In the genomic region with DNA sequence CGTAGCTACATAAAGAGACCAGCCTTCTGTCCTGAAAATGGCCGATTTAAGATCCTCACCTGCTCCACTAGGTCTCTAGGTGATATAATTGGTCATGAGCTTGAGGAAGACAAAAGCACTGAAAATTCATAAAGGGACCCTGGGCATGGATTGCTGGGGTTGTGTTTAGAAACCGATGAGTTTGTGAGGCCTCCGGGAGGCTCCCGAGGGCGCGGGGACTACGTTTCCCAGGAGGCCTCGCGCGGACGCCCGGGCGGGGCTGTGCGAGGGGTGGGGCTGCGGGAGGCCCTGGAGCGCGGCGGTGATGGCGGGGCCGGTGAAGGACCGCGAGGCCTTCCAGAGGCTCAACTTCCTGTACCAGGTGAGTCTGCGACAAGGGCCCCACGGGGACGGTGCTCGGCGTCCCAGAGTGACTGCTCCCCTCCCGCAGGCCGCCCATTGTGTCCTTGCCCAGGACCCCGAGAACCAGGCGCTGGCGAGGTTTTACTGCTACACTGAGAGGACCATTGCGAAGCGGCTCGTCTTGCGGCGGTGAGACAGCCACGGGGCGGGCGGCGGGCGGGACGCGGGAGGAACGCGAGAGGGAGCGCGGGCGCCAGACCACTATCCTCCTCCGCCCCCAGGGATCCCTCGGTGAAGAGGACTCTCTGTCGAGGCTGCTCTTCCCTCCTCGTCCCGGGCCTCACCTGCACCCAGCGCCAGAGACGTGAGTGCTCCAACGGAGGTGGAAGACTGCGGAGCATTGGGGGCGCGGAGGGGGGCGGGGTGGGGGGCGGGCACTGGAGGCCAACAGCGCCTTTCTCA, we compare ENCODE assay signal across 1 cellular context.
TF ChIP-seq lines count a peak whose summit lies in the region.

A gene (plus strand): TSS at position 289 of the 804 bp plus-strand sequence. CDS start 16 bp downstream, at position 305.

TF ChIP-seq in GM12878, 131 proteins besides CTCF, POLR2A, EP300 and RAD21 (continued from another document and continues in another):
- TF ChIP-seq, protein P1, sequence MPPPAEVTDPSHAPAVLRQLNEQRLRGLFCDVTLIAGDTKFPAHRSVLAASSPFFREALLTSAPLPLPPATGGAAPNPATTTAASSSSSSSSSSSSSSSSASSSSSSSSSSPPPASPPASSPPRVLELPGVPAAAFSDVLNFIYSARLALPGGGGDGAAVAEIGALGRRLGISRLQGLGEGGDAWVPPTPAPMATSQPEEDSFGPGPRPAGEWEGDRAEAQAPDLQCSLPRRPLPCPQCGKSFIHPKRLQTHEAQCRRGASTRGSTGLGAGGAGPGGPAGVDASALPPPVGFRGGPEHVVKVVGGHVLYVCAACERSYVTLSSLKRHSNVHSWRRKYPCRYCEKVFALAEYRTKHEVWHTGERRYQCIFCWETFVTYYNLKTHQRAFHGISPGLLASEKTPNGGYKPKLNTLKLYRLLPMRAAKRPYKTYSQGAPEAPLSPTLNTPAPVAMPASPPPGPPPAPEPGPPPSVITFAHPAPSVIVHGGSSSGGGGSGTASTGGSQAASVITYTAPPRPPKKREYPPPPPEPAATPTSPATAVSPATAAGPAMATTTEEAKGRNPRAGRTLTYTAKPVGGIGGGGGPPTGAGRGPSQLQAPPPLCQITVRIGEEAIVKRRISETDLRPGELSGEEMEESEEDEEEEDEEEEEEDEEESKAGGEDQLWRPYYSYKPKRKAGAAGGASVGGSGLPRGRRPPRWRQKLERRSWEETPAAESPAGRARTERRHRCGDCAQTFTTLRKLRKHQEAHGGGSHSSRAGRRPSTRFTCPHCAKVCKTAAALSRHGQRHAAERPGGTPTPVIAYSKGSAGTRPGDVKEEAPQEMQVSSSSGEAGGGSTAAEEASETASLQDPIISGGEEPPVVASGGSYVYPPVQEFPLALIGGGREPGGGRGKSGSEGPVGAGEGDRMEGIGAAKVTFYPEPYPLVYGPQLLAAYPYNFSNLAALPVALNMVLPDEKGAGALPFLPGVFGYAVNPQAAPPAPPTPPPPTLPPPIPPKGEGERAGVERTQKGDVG (CRISPR knock-in tag; IDR thresholded peaks at IDR 0.05), result no peak
- TF ChIP-seq IKZF2 (IDR thresholded peaks at IDR 0.05), result no peak; a peak in 1 of 4 replicates
- TF ChIP-seq RUNX3 (IDR thresholded peaks at IDR 0.05; ENCODE audit: low read length), result 0 out of 2 replicates have a peak, but pooled peaks have one; percentile 36
- TF ChIP-seq SMAD5 (IDR thresholded peaks at IDR 0.05; ENCODE audit: low read depth), result peak; percentile 54; the same call in 1 of the 2 replicates
- TF ChIP-seq, protein P2, sequence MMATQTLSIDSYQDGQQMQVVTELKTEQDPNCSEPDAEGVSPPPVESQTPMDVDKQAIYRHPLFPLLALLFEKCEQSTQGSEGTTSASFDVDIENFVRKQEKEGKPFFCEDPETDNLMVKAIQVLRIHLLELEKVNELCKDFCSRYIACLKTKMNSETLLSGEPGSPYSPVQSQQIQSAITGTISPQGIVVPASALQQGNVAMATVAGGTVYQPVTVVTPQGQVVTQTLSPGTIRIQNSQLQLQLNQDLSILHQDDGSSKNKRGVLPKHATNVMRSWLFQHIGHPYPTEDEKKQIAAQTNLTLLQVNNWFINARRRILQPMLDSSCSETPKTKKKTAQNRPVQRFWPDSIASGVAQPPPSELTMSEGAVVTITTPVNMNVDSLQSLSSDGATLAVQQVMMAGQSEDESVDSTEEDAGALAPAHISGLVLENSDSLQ (IDR thresholded peaks at IDR 0.05), result no peak; the same call in 1 of the 2 replicates
- TF ChIP-seq TCF3 (IDR thresholded peaks at IDR 0.05; ENCODE audit: borderline replicate concordance, insufficient read depth, low read depth, low read length), result 0 out of 2 replicates have a peak, but pooled peaks have one; percentile 37
- TF ChIP-seq IKZF1 (conservative IDR thresholded peaks at IDR 0.05), result peak; percentile 73
- TF ChIP-seq PAX8 (IDR thresholded peaks at IDR 0.05), result no peak
- no peak for TF ChIP-seq CBX5 (IDR thresholded peaks at IDR 0.05; ENCODE audit: low read depth)
- TF ChIP-seq ZNF217 (IDR thresholded peaks at IDR 0.05), result no peak
- TF ChIP-seq CBFB (IDR thresholded peaks at IDR 0.05; ENCODE audit: low read depth), result peak; percentile 77; the same call in 1 of the 2 replicates
- TF ChIP-seq, protein P3, sequence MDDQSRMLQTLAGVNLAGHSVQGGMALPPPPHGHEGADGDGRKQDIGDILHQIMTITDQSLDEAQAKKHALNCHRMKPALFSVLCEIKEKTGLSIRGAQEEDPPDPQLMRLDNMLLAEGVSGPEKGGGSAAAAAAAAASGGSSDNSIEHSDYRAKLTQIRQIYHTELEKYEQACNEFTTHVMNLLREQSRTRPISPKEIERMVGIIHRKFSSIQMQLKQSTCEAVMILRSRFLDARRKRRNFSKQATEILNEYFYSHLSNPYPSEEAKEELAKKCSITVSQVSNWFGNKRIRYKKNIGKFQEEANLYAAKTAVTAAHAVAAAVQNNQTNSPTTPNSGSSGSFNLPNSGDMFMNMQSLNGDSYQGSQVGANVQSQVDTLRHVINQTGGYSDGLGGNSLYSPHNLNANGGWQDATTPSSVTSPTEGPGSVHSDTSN (IDR thresholded peaks at IDR 0.05; ENCODE audit: insufficient replicate concordance, low read depth, low read length), result no peak
- no peak for TF ChIP-seq MEF2B (IDR thresholded peaks at IDR 0.05; ENCODE audit: partially characterized antibody, poor library complexity, severe bottlenecking)
- no peak for TF ChIP-seq SRF (IDR thresholded peaks at IDR 0.05; ENCODE audit: low read depth in 2 of 2, low read length in 2 of 2)
- no peak for TF ChIP-seq ATF7 (IDR thresholded peaks at IDR 0.05; ENCODE audit: low read depth)
- TF ChIP-seq, protein P4, sequence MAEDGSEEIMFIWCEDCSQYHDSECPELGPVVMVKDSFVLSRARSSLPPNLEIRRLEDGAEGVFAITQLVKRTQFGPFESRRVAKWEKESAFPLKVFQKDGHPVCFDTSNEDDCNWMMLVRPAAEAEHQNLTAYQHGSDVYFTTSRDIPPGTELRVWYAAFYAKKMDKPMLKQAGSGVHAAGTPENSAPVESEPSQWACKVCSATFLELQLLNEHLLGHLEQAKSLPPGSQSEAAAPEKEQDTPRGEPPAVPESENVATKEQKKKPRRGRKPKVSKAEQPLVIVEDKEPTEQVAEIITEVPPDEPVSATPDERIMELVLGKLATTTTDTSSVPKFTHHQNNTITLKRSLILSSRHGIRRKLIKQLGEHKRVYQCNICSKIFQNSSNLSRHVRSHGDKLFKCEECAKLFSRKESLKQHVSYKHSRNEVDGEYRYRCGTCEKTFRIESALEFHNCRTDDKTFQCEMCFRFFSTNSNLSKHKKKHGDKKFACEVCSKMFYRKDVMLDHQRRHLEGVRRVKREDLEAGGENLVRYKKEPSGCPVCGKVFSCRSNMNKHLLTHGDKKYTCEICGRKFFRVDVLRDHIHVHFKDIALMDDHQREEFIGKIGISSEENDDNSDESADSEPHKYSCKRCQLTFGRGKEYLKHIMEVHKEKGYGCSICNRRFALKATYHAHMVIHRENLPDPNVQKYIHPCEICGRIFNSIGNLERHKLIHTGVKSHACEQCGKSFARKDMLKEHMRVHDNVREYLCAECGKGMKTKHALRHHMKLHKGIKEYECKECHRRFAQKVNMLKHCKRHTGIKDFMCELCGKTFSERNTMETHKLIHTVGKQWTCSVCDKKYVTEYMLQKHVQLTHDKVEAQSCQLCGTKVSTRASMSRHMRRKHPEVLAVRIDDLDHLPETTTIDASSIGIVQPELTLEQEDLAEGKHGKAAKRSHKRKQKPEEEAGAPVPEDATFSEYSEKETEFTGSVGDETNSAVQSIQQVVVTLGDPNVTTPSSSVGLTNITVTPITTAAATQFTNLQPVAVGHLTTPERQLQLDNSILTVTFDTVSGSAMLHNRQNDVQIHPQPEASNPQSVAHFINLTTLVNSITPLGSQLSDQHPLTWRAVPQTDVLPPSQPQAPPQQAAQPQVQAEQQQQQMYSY (CRISPR knock-in tag; IDR thresholded peaks at IDR 0.05), result no peak
- TF ChIP-seq, protein P5, sequence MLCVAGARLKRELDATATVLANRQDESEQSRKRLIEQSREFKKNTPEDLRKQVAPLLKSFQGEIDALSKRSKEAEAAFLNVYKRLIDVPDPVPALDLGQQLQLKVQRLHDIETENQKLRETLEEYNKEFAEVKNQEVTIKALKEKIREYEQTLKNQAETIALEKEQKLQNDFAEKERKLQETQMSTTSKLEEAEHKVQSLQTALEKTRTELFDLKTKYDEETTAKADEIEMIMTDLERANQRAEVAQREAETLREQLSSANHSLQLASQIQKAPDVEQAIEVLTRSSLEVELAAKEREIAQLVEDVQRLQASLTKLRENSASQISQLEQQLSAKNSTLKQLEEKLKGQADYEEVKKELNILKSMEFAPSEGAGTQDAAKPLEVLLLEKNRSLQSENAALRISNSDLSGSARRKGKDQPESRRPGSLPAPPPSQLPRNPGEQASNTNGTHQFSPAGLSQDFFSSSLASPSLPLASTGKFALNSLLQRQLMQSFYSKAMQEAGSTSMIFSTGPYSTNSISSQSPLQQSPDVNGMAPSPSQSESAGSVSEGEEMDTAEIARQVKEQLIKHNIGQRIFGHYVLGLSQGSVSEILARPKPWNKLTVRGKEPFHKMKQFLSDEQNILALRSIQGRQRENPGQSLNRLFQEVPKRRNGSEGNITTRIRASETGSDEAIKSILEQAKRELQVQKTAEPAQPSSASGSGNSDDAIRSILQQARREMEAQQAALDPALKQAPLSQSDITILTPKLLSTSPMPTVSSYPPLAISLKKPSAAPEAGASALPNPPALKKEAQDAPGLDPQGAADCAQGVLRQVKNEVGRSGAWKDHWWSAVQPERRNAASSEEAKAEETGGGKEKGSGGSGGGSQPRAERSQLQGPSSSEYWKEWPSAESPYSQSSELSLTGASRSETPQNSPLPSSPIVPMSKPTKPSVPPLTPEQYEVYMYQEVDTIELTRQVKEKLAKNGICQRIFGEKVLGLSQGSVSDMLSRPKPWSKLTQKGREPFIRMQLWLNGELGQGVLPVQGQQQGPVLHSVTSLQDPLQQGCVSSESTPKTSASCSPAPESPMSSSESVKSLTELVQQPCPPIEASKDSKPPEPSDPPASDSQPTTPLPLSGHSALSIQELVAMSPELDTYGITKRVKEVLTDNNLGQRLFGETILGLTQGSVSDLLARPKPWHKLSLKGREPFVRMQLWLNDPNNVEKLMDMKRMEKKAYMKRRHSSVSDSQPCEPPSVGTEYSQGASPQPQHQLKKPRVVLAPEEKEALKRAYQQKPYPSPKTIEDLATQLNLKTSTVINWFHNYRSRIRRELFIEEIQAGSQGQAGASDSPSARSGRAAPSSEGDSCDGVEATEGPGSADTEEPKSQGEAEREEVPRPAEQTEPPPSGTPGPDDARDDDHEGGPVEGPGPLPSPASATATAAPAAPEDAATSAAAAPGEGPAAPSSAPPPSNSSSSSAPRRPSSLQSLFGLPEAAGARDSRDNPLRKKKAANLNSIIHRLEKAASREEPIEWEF (IDR thresholded peaks at IDR 0.05; ENCODE audit: insufficient replicate concordance, low read depth, low read length), result no peak
- TF ChIP-seq TBL1XR1 (IDR thresholded peaks at IDR 0.05; ENCODE audit: low read depth, low read length), result no peak
- peak; percentile 81; the same call in 1 of the 2 replicates for TF ChIP-seq HDGF (IDR thresholded peaks at IDR 0.05)
- no peak for TF ChIP-seq SPI1 (IDR thresholded peaks at IDR 0.05; ENCODE audit: borderline replicate concordance, insufficient read depth, low read depth, low read length)
- no peak for TF ChIP-seq ZSCAN29 (IDR thresholded peaks at IDR 0.05)
- no peak for TF ChIP-seq NFIC (IDR thresholded peaks at IDR 0.05; ENCODE audit: low read depth, low read length)
- TF ChIP-seq DPF2 (IDR thresholded peaks at IDR 0.05), result peak; percentile 63; the same call in 1 of the 2 replicates
- no peak for TF ChIP-seq ZNF207 (IDR thresholded peaks at IDR 0.05; ENCODE audit: borderline replicate concordance)
- TF ChIP-seq, protein P6, sequence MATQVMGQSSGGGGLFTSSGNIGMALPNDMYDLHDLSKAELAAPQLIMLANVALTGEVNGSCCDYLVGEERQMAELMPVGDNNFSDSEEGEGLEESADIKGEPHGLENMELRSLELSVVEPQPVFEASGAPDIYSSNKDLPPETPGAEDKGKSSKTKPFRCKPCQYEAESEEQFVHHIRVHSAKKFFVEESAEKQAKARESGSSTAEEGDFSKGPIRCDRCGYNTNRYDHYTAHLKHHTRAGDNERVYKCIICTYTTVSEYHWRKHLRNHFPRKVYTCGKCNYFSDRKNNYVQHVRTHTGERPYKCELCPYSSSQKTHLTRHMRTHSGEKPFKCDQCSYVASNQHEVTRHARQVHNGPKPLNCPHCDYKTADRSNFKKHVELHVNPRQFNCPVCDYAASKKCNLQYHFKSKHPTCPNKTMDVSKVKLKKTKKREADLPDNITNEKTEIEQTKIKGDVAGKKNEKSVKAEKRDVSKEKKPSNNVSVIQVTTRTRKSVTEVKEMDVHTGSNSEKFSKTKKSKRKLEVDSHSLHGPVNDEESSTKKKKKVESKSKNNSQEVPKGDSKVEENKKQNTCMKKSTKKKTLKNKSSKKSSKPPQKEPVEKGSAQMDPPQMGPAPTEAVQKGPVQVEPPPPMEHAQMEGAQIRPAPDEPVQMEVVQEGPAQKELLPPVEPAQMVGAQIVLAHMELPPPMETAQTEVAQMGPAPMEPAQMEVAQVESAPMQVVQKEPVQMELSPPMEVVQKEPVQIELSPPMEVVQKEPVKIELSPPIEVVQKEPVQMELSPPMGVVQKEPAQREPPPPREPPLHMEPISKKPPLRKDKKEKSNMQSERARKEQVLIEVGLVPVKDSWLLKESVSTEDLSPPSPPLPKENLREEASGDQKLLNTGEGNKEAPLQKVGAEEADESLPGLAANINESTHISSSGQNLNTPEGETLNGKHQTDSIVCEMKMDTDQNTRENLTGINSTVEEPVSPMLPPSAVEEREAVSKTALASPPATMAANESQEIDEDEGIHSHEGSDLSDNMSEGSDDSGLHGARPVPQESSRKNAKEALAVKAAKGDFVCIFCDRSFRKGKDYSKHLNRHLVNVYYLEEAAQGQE (IDR thresholded peaks at IDR 0.05; ENCODE audit: low read depth, low read length), result 0 out of 2 replicates have a peak, but pooled peaks have one; percentile 26
- no peak for TF ChIP-seq KLF5 (IDR thresholded peaks at IDR 0.05; ENCODE audit: partially characterized antibody)
- TF ChIP-seq NR2C1 (IDR thresholded peaks at IDR 0.05), result no peak
- TF ChIP-seq IRF4 (IDR thresholded peaks at IDR 0.05; ENCODE audit: low read depth, low read length), result no peak
- no peak for TF ChIP-seq SMAD1 (IDR thresholded peaks at IDR 0.05; ENCODE audit: low read depth, partially characterized antibody)
- TF ChIP-seq SIN3A (IDR thresholded peaks at IDR 0.05; ENCODE audit: low read depth, low read length), result peak; percentile 89
- TF ChIP-seq CEBPB (IDR thresholded peaks at IDR 0.05; ENCODE audit: borderline replicate concordance in 1 of 2, low read depth in 2 of 2, low read length in 2 of 2), result no peak
- no peak for TF ChIP-seq ASH2L (IDR thresholded peaks at IDR 0.05; ENCODE audit: borderline replicate concordance, low read depth)
- TF ChIP-seq SREBF2 (IDR thresholded peaks at IDR 0.05; ENCODE audit: low read length), result no peak
- no peak for TF ChIP-seq JUNB (IDR thresholded peaks at IDR 0.05)
- TF ChIP-seq MEF2A (IDR thresholded peaks at IDR 0.05; ENCODE audit: insufficient read depth, low read depth, low read length), result no peak
- no peak for TF ChIP-seq NFXL1 (IDR thresholded peaks at IDR 0.05; ENCODE audit: borderline replicate concordance)
- TF ChIP-seq GABPA (IDR thresholded peaks at IDR 0.05; ENCODE audit: low read depth), result no peak
- 0 out of 3 replicates have a peak, but pooled peaks of 1 of the 2 experiments have one; percentile 12 for TF ChIP-seq EGR1 (IDR thresholded peaks at IDR 0.05; ENCODE audit: borderline replicate concordance in 1 of 2, low read depth in 2 of 2, low read length in 2 of 2)
- no peak for TF ChIP-seq MTA2 (IDR thresholded peaks at IDR 0.05; ENCODE audit: low read depth)
- TF ChIP-seq, protein P7, sequence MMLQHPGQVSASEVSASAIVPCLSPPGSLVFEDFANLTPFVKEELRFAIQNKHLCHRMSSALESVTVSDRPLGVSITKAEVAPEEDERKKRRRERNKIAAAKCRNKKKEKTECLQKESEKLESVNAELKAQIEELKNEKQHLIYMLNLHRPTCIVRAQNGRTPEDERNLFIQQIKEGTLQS (IDR thresholded peaks at IDR 0.05; ENCODE audit: borderline replicate concordance, extremely low read depth, low read depth, low read length), result no peak
- no peak for TF ChIP-seq ZZZ3 (IDR thresholded peaks at IDR 0.05; ENCODE audit: control insufficient read depth, insufficient read length, low read depth)
